1 cellular context compared by ENCODE assay signal in the genomic region with DNA sequence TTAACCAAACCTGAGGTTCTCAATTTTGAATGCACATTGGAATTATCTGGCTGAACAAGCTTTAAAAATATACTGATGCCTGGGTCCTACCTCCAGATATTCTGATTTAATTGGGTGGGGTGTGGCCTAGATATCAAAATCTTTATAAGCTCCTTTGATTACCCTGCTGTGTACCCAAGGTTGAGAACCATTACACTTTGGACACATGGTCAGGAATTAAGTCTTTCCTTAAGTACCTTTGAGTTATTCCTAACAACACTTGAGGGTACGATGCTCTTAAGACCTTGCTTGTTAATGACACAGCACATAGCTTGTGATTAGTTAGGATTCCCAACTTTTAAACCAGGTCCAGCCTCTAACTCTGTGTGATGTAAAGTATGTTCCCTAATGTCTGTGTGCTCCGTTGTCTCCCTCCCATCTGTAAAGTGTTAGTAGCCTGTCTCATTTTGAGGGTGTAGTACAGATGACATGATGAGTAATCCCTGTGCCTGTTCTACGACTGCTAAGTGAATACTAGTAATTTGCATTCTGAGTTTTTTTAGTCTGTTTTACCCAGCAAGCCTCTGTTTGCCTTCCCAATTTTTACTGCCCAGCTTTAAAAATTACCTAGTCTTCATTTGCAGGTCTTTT.
TF ChIP-seq lines count a peak whose summit lies in the region.

No MANE protein-coding gene starts in this region.

TF ChIP-seq in GM12878, 131 proteins besides CTCF, POLR2A, EP300 and RAD21 (continued from another document):
- no peak for TF ChIP-seq PRDM15 (CRISPR knock-in tag; IDR thresholded peaks at IDR 0.05)
- no peak for TF ChIP-seq NRF1 (conservative IDR thresholded peaks at IDR 0.05; ENCODE audit: low read depth, low read length)
- no peak for TF ChIP-seq ZNF274 (IDR thresholded peaks at IDR 0.05; ENCODE audit: insufficient read depth, insufficient read length)
